In the genomic region with DNA sequence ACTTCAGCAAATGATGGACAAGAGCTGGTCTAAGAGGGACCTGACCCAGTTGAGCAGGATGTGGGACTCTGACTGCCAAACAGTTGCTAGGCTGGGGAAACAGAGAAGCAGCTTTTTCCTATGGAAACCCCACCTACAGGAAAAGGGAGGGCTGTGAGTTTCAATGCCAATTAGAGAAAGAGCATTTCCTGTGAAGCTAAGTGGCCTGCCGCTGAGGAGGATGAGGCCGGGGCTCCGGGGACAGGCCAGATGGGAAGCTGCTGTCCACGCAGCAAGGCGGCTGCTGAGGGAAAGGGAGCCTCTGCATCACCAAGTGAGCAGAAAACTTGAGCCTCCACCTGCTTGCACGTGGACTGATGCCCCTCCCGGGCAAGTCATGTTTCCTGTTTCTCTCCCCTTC, we compare ENCODE assay signal across 8 cellular contexts. TPM values are rescaled to one million over a fixed set of nuclear protein-coding genes. Genes with fewer than 3 reads are reported as not detected.
A peak's percentile ranks its signal among the peaks of the same experiment; 100 is the strongest.
DNase-seq lines count a peak whose midpoint lies in the region; ATAC-seq lines count a peak whose summit lies in the region.

TSS of gene PCDH12 (minus strand) at position 90 of the 400 bp plus-strand sequence. CDS start 351 bp downstream, outside the sequence.

- H2AK5ac ChIP-seq in neuronal stem cell (ENCODE audit: low read depth, low read length), result no peak within 1 kb of the TSS

- no peak within 1 kb of the TSS for H2BK5ac ChIP-seq in neuronal stem cell (ENCODE audit: low read length)

- H3K23ac ChIP-seq in neuronal stem cell (ENCODE audit: low read depth, low read length, poor library complexity), result no peak within 1 kb of the TSS

- no peak within 1 kb of the TSS for H3K4me3 ChIP-seq in neuronal stem cell (ENCODE audit: low read length in 2 of 2)

- H3K27ac ChIP-seq in neuronal stem cell (replicated peaks; ENCODE audit: low read length), result no peak within 1 kb of the TSS

- H3K4me1 ChIP-seq in neuronal stem cell (ENCODE audit: control insufficient read depth in 2 of 2, insufficient read depth in 1 of 2, low read depth in 1 of 2, low read length in 2 of 2), result peaks cover 7 to 26% of the 10 kb centered on the region in 2 donors

- no peaks in the 10 kb centered on the region for H3K36me3 ChIP-seq in neuronal stem cell (replicated peaks in 1 of 2; ENCODE audit: control insufficient read depth in 2 of 2, insufficient read depth in 2 of 2, low read length in 2 of 2)

- peak within 1 kb of the TSS; percentile 75 for H2AFZ ChIP-seq in neuronal stem cell (ENCODE audit: low read length)

- DNase-seq in EL, result peak; percentile 33
- peak; percentile 39 for DNase-seq in NCI-H510A treated with DMSO at 0.1 percent for 48 hours (lab: John Stamatoyannopoulos, UW)
- peak; percentile 93 for DNase-seq in dermis blood vessel endothelial cell
- no peak for DNase-seq in neuronal stem cell (ENCODE audit: low spot score)
- no peak for DNase-seq in SW480 (ENCODE audit: low spot score)
- DNase-seq in dedifferentiated amniotic fluid mesenchymal stem cell (ENCODE audit: extremely low spot score), result no peak

- no peak within 1 kb of the TSS for H2BK15ac ChIP-seq in neuronal stem cell (ENCODE audit: low read length)

- H3K9ac ChIP-seq in neuronal stem cell (ENCODE audit: low read depth, low read length, poor library complexity), result no peak within 1 kb of the TSS

- no peaks in the 10 kb centered on the region for H3K9me3 ChIP-seq in neuronal stem cell (replicated peaks in 1 of 2; ENCODE audit: control insufficient read depth in 2 of 2, insufficient read depth in 1 of 2, low read depth in 1 of 2, low read length in 2 of 2)

- WGBS in neuronal stem cell (ENCODE audit: extremely low coverage in 2 of 2, insufficient read length in 2 of 2, insufficient replicate concordance in 1 of 2), 2 donors, result no CpG with 5 or more reads among the region's 7 CpGs

- ATAC-seq in HG03196 (IDR thresholded peaks at IDR 0.05; ENCODE audit: unreplicated experiment) (no peak), GM21423 (IDR thresholded peaks at IDR 0.05; ENCODE audit: unreplicated experiment) (no peak)

- no peak within 1 kb of the TSS for H2BK120ac ChIP-seq in neuronal stem cell (ENCODE audit: low read depth, low read length)

- no peaks in the 10 kb centered on the region for H3K27me3 ChIP-seq in neuronal stem cell (ENCODE audit: control insufficient read depth in 3 of 3, insufficient read depth in 3 of 3, low read depth in 1 of 3, low read length in 3 of 3)

- H2BK12ac ChIP-seq in neuronal stem cell (ENCODE audit: low read length), result no peak within 1 kb of the TSS

- H3K79me1 ChIP-seq in neuronal stem cell (ENCODE audit: low read depth, low read length), result no peaks in the 10 kb centered on the region

- H4K8ac ChIP-seq in neuronal stem cell (ENCODE audit: low read depth, low read length), result no peak within 1 kb of the TSS

- no peak within 1 kb of the TSS for H3K18ac ChIP-seq in neuronal stem cell (ENCODE audit: low read length)

- H3K4ac ChIP-seq in neuronal stem cell (ENCODE audit: low read length), result no peak within 1 kb of the TSS

- H3K14ac ChIP-seq in neuronal stem cell (ENCODE audit: low read length), result no peak within 1 kb of the TSS

- H3K4me2 ChIP-seq in neuronal stem cell (ENCODE audit: insufficient read depth, low read length, poor library complexity, severe bottlenecking), result no peak within 1 kb of the TSS

- H4K91ac ChIP-seq in neuronal stem cell (ENCODE audit: low read depth, low read length, poor library complexity), result no peak within 1 kb of the TSS

RNA-seq across cellular contexts. Expression of gene PCDH12, which starts in this region (rescaled TPM):
- 48.2 and 60.9 TPM in 2 replicates for total RNA-seq in dermis blood vessel endothelial cell
- not detected for polyA plus RNA-seq in neuronal stem cell (2013, experiment 1 of 2)
- polyA plus RNA-seq in neuronal stem cell (2013, experiment 2 of 2), result not detected

Comparison
In these comparisons a context has a peak if more than half of its experiments do, and no peak if none do; other contexts are left out.
1. DNase-seq: peak in EL (single experiment), NCI-H510A treated with DMSO at 0.1 percent for 48 hours (single experiment) and dermis blood vessel endothelial cell (single experiment); none in neuronal stem cell (single experiment), SW480 (single experiment) and dedifferentiated amniotic fluid mesenchymal stem cell (single experiment).